ENCODE assay signal across 11 cellular contexts in genomic region chr11:2445948-2446551, GRCh38. TPM values are rescaled to one million over a fixed set of nuclear protein-coding genes. Genes with fewer than 3 reads are reported as not detected.
A peak's percentile ranks its signal among the peaks of the same experiment; 100 is the strongest.
DNase-seq lines count a peak whose midpoint lies in the region; ATAC-seq and TF ChIP-seq lines count a peak whose summit lies in the region.
"Had no signal": no experiment of that assay in that cellular context is flagged by ENCODE, and none has a peak within 500 bp of the region (broad histone marks: within the 10 kb centered on the region; RNA-seq: fewer than 3 reads in every experiment).

No MANE protein-coding gene starts in this region.

- no peaks in the 10 kb centered on the region for H3K9me3 Mint-ChIP-seq in stimulated activated naive CD8-positive, alpha-beta T cell treated with anti-CD3 and anti-CD28 coated beads, Interleukin-15, Interleukin-2, amounts not matched to agents 100 ng/mL and 50 ng/mL, for 24 hours
- H3K9me3 Mint-ChIP-seq in chondrocyte (ENCODE audit: low read depth): peaks cover 11% of the 10 kb centered on the region

- H3K27me3 Mint-ChIP-seq in stimulated activated naive CD8-positive, alpha-beta T cell treated with anti-CD3 and anti-CD28 coated beads, Interleukin-15, Interleukin-2, amounts not matched to agents 100 ng/mL and 50 ng/mL, for 24 hours: no peaks in the 10 kb centered on the region
- H3K27me3 Mint-ChIP-seq in chondrocyte (ENCODE audit: low read depth): peaks cover 34% of the 10 kb centered on the region

- no peaks in the 10 kb centered on the region for H3K36me3 Mint-ChIP-seq in stimulated activated naive CD8-positive, alpha-beta T cell treated with anti-CD3 and anti-CD28 coated beads, Interleukin-15, Interleukin-2, amounts not matched to agents 100 ng/mL and 50 ng/mL, for 24 hours (ENCODE audit: low read depth)
- no peaks in the 10 kb centered on the region for H3K36me3 Mint-ChIP-seq in chondrocyte (ENCODE audit: low read depth)

- H3K27me3 ChIP-seq in mucosa of stomach (ENCODE audit: control insufficient read depth, insufficient read depth, low read length): peaks cover 17% of the 10 kb centered on the region

- DNase-seq in stimulated activated naive CD8-positive, alpha-beta T cell treated with anti-CD3 and anti-CD28 coated beads, Interleukin-15, Interleukin-2, amounts not matched to agents 100 U/mL and 50 U/mL, for 24 hours: no peak
- DNase-seq in chondrocyte (ENCODE audit: low spot score) (peak; percentile 79), NCI-H510A treated with DMSO at 0.1 percent for 48 hours (lab: John Stamatoyannopoulos, UW) (no peak), OCI-M2 (lab: John Stamatoyannopoulos, UW; ENCODE audit: unreplicated experiment) (no peak), hypothalamus (lab: John Stamatoyannopoulos, UW) (no peak), NOMO-1 (lab: John Stamatoyannopoulos, UW; ENCODE audit: unreplicated experiment in 2 of 2) (no peak)
- DNase-seq: effector CD8-positive, alpha-beta T cell; IMR-90 had no signal

- peak overlapping the region; percentile 86 for H3K4me3 Mint-ChIP-seq in stimulated activated naive CD8-positive, alpha-beta T cell treated with anti-CD3 and anti-CD28 coated beads, Interleukin-15, Interleukin-2, amounts not matched to agents 100 ng/mL and 50 ng/mL, for 24 hours
- no peak overlapping the region for H3K4me3 Mint-ChIP-seq in chondrocyte (ENCODE audit: unreplicated experiment)

- H3K4me3 ChIP-seq in mucosa of stomach (ENCODE audit: low read length): peak overlapping the region; percentile 19

- H3K9ac ChIP-seq in mucosa of stomach (ENCODE audit: low read length): peak overlapping the region; percentile 64

- peaks cover 36% of the 10 kb centered on the region for H3K4me1 Mint-ChIP-seq in stimulated activated naive CD8-positive, alpha-beta T cell treated with anti-CD3 and anti-CD28 coated beads, Interleukin-15, Interleukin-2, amounts not matched to agents 100 ng/mL and 50 ng/mL, for 24 hours (ENCODE audit: low read depth)
- H3K4me1 Mint-ChIP-seq in chondrocyte (ENCODE audit: low read depth): peaks cover 3% of the 10 kb centered on the region

- peaks cover 10% of the 10 kb centered on the region for H3K4me1 ChIP-seq in mucosa of stomach (ENCODE audit: control insufficient read depth, insufficient read depth, low read length)

- TF ChIP-seq CTCF in chondrocyte (IDR thresholded peaks at IDR 0.05): no peak

- no peaks in the 10 kb centered on the region for H3K9me3 ChIP-seq in mucosa of stomach (ENCODE audit: control insufficient read depth, low read length)

- H3K36me3 ChIP-seq in mucosa of stomach (ENCODE audit: control insufficient read depth, insufficient read depth, low read length): no peaks in the 10 kb centered on the region

- no peak overlapping the region for H3K27ac Mint-ChIP-seq in stimulated activated naive CD8-positive, alpha-beta T cell treated with anti-CD3 and anti-CD28 coated beads, Interleukin-15, Interleukin-2, amounts not matched to agents 100 ng/mL and 50 ng/mL, for 24 hours
- H3K27ac Mint-ChIP-seq in chondrocyte (ENCODE audit: unreplicated experiment): no peak overlapping the region

- ATAC-seq in stimulated activated naive CD8-positive, alpha-beta T cell treated with anti-CD3 and anti-CD28 coated beads, Interleukin-15, Interleukin-2, amounts not matched to agents 100 U/mL and 50 U/mL, for 24 hours: no peak

RNA-seq across cellular contexts. Expression of gene KCNQ1, which starts 1.2 kb away (rescaled TPM):
- 0.41 TPM in 1 of 3 replicates, not detected in the others for total RNA-seq in chondrocyte
- total RNA-seq: IMR-90 had no signal

RNA-seq across cellular contexts. Expression of gene TRPM5, which starts 1.7 kb away (rescaled TPM):
- not detected in 3 replicates for total RNA-seq in chondrocyte
- total RNA-seq: H4, IMR-90 had no signal

RNA-seq across cellular contexts. Expression of gene TSSC4, which starts 45.5 kb away (rescaled TPM):
- 44.1 to 55.2 TPM (median 52.2 TPM) in 3 replicates for total RNA-seq in chondrocyte
